Comparison of ENCODE assay signal across 8 cellular contexts in genomic region chr6:30541515-30542403, GRCh38. TPM values are rescaled to one million over a fixed set of nuclear protein-coding genes. Genes with fewer than 3 reads are reported as not detected.
A peak's percentile ranks its signal among the peaks of the same experiment; 100 is the strongest.
DNase-seq lines count a peak whose midpoint lies in the region; ATAC-seq and TF ChIP-seq lines count a peak whose summit lies in the region.

No MANE protein-coding gene starts in this region.

- peak overlapping the region; percentile 83 for H3K4me3 Mint-ChIP-seq in T-helper 1 cell treated with Interleukin-12 subunit alpha and Interleukin-12 subunit beta and Interleukin-4 antibody, amounts not matched to agents 30 μg/mL and 1 μg/mL, for 36 hours
- H3K4me3 Mint-ChIP-seq in progenitor cell of endocrine pancreas (ENCODE audit: low read depth), result peak overlapping the region; percentile 72

- H3K27me3 Mint-ChIP-seq in T-helper 1 cell treated with Interleukin-12 subunit alpha and Interleukin-12 subunit beta and Interleukin-4 antibody, amounts not matched to agents 30 μg/mL and 1 μg/mL, for 36 hours (ENCODE audit: low read depth), result no peaks in the 10 kb centered on the region
- H3K27me3 Mint-ChIP-seq in progenitor cell of endocrine pancreas, result peaks cover 16% of the 10 kb centered on the region

- peak; percentile 100 for TF ChIP-seq CTCF in progenitor cell of endocrine pancreas (IDR thresholded peaks at IDR 0.05; ENCODE audit: unreplicated experiment)
- peak; percentile 76 to 97 (median 90) for TF ChIP-seq CTCF in upper lobe of left lung (IDR thresholded peaks at IDR 0.05)

- peaks cover 11% of the 10 kb centered on the region for H3K36me3 Mint-ChIP-seq in T-helper 1 cell treated with Interleukin-12 subunit alpha and Interleukin-12 subunit beta and Interleukin-4 antibody, amounts not matched to agents 30 μg/mL and 1 μg/mL, for 36 hours (ENCODE audit: low read depth)
- peaks cover 4% of the 10 kb centered on the region for H3K36me3 Mint-ChIP-seq in progenitor cell of endocrine pancreas (ENCODE audit: insufficient read depth)

- no peaks in the 10 kb centered on the region for H3K27me3 ChIP-seq in upper lobe of left lung

- peak overlapping the region; percentile 17 to 37 (median 32) for H3K4me3 ChIP-seq in upper lobe of left lung

- peaks cover 22 to 26% (median 25%) of the 10 kb centered on the region in 4 donors for H3K4me1 ChIP-seq in upper lobe of left lung

- DNase-seq in AG08395 (ENCODE audit: low spot score) (peak; percentile 77), NCI-H146 treated with DMSO at 0.1 percent for 48 hours (lab: John Stamatoyannopoulos, UW; ENCODE audit: unreplicated experiment) (peak; percentile 76), amniotic epithelial cell (ENCODE audit: low read depth) (peak; percentile 83), left cardiac atrium (peak; percentile 66), progenitor cell of endocrine pancreas (ENCODE audit: low spot score, unreplicated experiment) (peak; percentile 52), upper lobe of left lung (peak in 1 of 2 donors; percentile 90)

- peak in 1 of 4 donors; percentile 6 for TF ChIP-seq POLR2A in upper lobe of left lung (IDR thresholded peaks at IDR 0.05)

- peaks cover 28% of the 10 kb centered on the region for H3K4me1 Mint-ChIP-seq in T-helper 1 cell treated with Interleukin-12 subunit alpha and Interleukin-12 subunit beta and Interleukin-4 antibody, amounts not matched to agents 30 μg/mL and 1 μg/mL, for 36 hours (ENCODE audit: low read depth)
- peaks cover 3% of the 10 kb centered on the region for H3K4me1 Mint-ChIP-seq in progenitor cell of endocrine pancreas (ENCODE audit: low read depth)

- ATAC-seq in GM21447 (IDR thresholded peaks at IDR 0.05; ENCODE audit: unreplicated experiment), result peak; percentile 61
- ATAC-seq in left cardiac atrium, result peak; percentile 67 to 75
- peak; percentile 78 to 91 for ATAC-seq in upper lobe of left lung (ENCODE audit: low FRiP score in 2 of 2)

- peak in 1 of 4 donors; percentile 64 for TF ChIP-seq EP300 in upper lobe of left lung (IDR thresholded peaks at IDR 0.05)

- 9 to 11% methylated on average over 23 of the region's 23 CpGs for WGBS in upper lobe of left lung, 2 donors

- H3K36me3 ChIP-seq in upper lobe of left lung, result peaks cover 0 to 16% (median 8%) of the 10 kb centered on the region in 4 donors

- peak overlapping the region; percentile 78 for H3K27ac Mint-ChIP-seq in T-helper 1 cell treated with Interleukin-12 subunit alpha and Interleukin-12 subunit beta and Interleukin-4 antibody, amounts not matched to agents 30 μg/mL and 1 μg/mL, for 36 hours
- no peak overlapping the region for H3K27ac Mint-ChIP-seq in progenitor cell of endocrine pancreas

- intact Hi-C loops in left cardiac atrium (cut with DNase I), result no loop called here

- no peaks in the 10 kb centered on the region for H3K9me3 ChIP-seq in upper lobe of left lung

- H3K27ac ChIP-seq in upper lobe of left lung, result peak overlapping the region; percentile 60 to 88 (median 78)

- H3K9me3 Mint-ChIP-seq in T-helper 1 cell treated with Interleukin-12 subunit alpha and Interleukin-12 subunit beta and Interleukin-4 antibody, amounts not matched to agents 30 μg/mL and 1 μg/mL, for 36 hours, result no peaks in the 10 kb centered on the region
- no peaks in the 10 kb centered on the region for H3K9me3 Mint-ChIP-seq in progenitor cell of endocrine pancreas (ENCODE audit: low read depth)

RNA-seq across cellular contexts. Expression of gene GNL1, which starts 14.5 kb away (rescaled TPM):
- total RNA-seq in left cardiac atrium (10 to 100 TPM; 25.7 to 32.1 TPM), progenitor cell of endocrine pancreas (75.2 and 81.9 TPM in 2 replicates), upper lobe of left lung (10 to 100 TPM; 30.4 to 60.6 (median 51.2) TPM)

RNA-seq across cellular contexts. Expression of gene PRR3, which starts 15.3 kb away (rescaled TPM):
- total RNA-seq in left cardiac atrium (1 to 10 TPM; 4.6 to 5.4 TPM), progenitor cell of endocrine pancreas (16.6 and 19.7 TPM in 2 replicates), upper lobe of left lung (10 to 100 TPM in 1 of 6 donors, 1 to 10 TPM in 5; 6.0 to 13.6 (median 7.0) TPM)

RNA-seq across cellular contexts. Expression of gene ABCF1, which starts 29.5 kb away (rescaled TPM):
- total RNA-seq in left cardiac atrium (10 to 100 TPM; 30.7 to 45.9 TPM), progenitor cell of endocrine pancreas (72.0 and 78.7 TPM in 2 replicates), upper lobe of left lung (10 to 100 TPM; 41.2 to 57.6 (median 52.9) TPM)

RNA-seq across cellular contexts. Expression of gene HLA-E, which starts 52.5 kb away (rescaled TPM):
- 100 to 1,000 TPM; 210 to 242 TPM for total RNA-seq in left cardiac atrium
- 27.6 and 28.4 TPM in 2 replicates for total RNA-seq in progenitor cell of endocrine pancreas
- total RNA-seq in upper lobe of left lung, result 1,000 to 10,000 TPM in 2 of 6 donors, 100 to 1,000 TPM in 4; 553 to 1,296 (median 975) TPM
